In the genomic region with DNA sequence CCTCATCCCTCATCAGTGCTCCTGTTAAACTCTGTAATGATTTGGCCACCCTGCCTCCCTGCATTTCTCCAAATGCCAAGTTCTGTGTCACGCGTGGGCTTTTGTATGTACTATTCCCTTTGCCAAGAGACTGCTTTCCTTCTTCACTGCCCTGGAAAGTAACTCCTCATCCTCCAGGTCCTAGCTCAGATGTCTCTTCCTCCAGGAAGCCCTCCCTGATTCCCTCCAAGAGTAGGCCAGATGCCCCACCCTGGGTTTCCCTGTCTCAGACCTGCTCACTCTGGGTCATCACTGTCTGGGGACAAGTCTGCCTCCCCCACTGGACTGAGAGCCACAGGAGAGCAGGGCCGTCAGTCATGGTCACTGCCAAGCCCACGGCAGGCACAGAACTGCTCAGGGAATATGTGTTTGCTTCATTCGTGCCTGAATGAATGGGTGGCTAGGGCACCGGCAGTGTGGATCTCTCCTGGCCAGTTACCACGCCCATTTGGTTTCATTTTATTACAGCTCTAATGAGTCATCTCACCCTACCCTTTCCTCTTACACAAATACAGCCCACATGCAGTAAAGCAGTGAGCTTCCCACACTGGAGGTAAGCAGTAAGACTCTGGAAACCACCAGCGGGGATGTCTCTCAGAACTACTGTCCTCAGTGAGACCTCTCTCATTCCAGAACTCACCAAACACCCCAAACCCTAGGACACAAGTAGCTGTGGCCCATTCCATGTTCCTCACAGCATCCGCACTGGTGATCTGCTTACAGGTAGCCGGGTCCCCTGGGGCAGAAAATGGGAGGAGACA, we compare ENCODE assay signal across 9 cellular contexts. TPM values are rescaled to one million over a fixed set of nuclear protein-coding genes. Genes with fewer than 3 reads are reported as not detected.
DNase-seq lines count a peak whose midpoint lies in the region; ATAC-seq, FAIRE-seq and TF ChIP-seq lines count a peak whose summit lies in the region.
"Had no signal": no experiment of that assay in that cellular context is flagged by ENCODE, and none has a peak within 500 bp of the region (broad histone marks: within the 10 kb centered on the region; RNA-seq: fewer than 3 reads in every experiment).

No MANE protein-coding gene starts in this region.

- peak overlapping the region; percentile 80 for H3K4me2 ChIP-seq in astrocyte (ENCODE audit: low read length)

- H3K4me3 Mint-ChIP-seq in astrocyte (ENCODE audit: unreplicated experiment) = peak overlapping the region; percentile 35

- H3K27ac ChIP-seq in astrocyte (ENCODE audit: low read depth, low read length) = peak overlapping the region; percentile 84
- peak overlapping the region; percentile 59 for H3K27ac ChIP-seq in urinary bladder (ENCODE audit: low read depth)

- peaks cover 20% of the 10 kb centered on the region for H3K4me1 ChIP-seq in astrocyte (ENCODE audit: insufficient read depth, low read length)
- H3K4me1 ChIP-seq in urinary bladder (ENCODE audit: insufficient read depth) = no peaks in the 10 kb centered on the region

- H3K79me2 ChIP-seq in astrocyte (ENCODE audit: insufficient read depth, low read length) = no peaks in the 10 kb centered on the region

- no peaks in the 10 kb centered on the region for H3K27me3 ChIP-seq in astrocyte (ENCODE audit: insufficient read depth, low read length)
- H3K27me3 ChIP-seq: heart right ventricle had no signal

- H3K4me3 ChIP-seq in NB4 (ENCODE audit: low read depth, low read length) = no peak overlapping the region
- no peak overlapping the region for H3K4me3 ChIP-seq in astrocyte (ENCODE audit: insufficient read depth, low read depth, low read length)
- H3K4me3 ChIP-seq in urinary bladder (ENCODE audit: low read depth, low read length) = no peak overlapping the region
- H3K4me3 ChIP-seq: heart right ventricle had no signal

- TF ChIP-seq POLR2A in NB4 (IDR thresholded peaks at IDR 0.05; ENCODE audit: extremely low read depth, insufficient read length) = no peak

- peaks cover 9% of the 10 kb centered on the region for H3K36me3 ChIP-seq in astrocyte (ENCODE audit: insufficient read depth, low read length)
- peaks cover 3% of the 10 kb centered on the region for H3K36me3 ChIP-seq in urinary bladder (ENCODE audit: insufficient read depth)

- peaks cover 10% of the 10 kb centered on the region for H3K4me1 Mint-ChIP-seq in astrocyte (ENCODE audit: low read depth, unreplicated experiment)

- ATAC-seq in GM18520 (IDR thresholded peaks at IDR 0.05; ENCODE audit: unreplicated experiment) (peak; percentile 52), GM21390 (IDR thresholded peaks at IDR 0.05; ENCODE audit: unreplicated experiment) (no peak), HG03097 (IDR thresholded peaks at IDR 0.05; ENCODE audit: low FRiP score, unreplicated experiment) (no peak)

- 69% methylated on average over 10 of the region's 10 CpGs for WGBS in urinary bladder

- no peaks in the 10 kb centered on the region for H3K27me3 Mint-ChIP-seq in astrocyte (ENCODE audit: low read depth, unreplicated experiment)

- peak; percentile 93 for FAIRE-seq in astrocyte (lab: Jason Lieb, UNC)

- H3K9me3 ChIP-seq in astrocyte (ENCODE audit: insufficient read depth, low read depth, low read length) = peaks cover 3% of the 10 kb centered on the region
- H3K9me3 ChIP-seq: heart right ventricle had no signal

- DNase-seq in A172 (ENCODE audit: low spot score) = peak; percentile 92
- DNase-seq in NB4 (ENCODE audit: low read depth) = peak; percentile 88
- DNase-seq in astrocyte (ENCODE audit: low read depth) = peak; percentile 86
- DNase-seq in lung microvascular endothelial cell (ENCODE audit: low read depth in 2 of 2) = peak; percentile 86 to 89
- DNase-seq: heart right ventricle had no signal

- no peak for TF ChIP-seq CTCF in NB4 (IDR thresholded peaks at IDR 0.05; ENCODE audit: low read depth, low read length)
- TF ChIP-seq CTCF in astrocyte (IDR thresholded peaks at IDR 0.05; ENCODE audit: insufficient read depth, low read depth, low read length) = no peak

- H3K36me3 Mint-ChIP-seq in astrocyte (ENCODE audit: low read depth, unreplicated experiment) = peaks cover 31% of the 10 kb centered on the region

- peak overlapping the region; percentile 88 for H3K27ac Mint-ChIP-seq in astrocyte (ENCODE audit: unreplicated experiment)

- peaks cover 5% of the 10 kb centered on the region for H3K9me3 Mint-ChIP-seq in astrocyte (ENCODE audit: unreplicated experiment)

- peak overlapping the region; percentile 49 for H2AFZ ChIP-seq in astrocyte (ENCODE audit: low read depth, low read length)

- H4K20me1 ChIP-seq in astrocyte (ENCODE audit: insufficient read depth, low read length) = no peaks in the 10 kb centered on the region

- H3K9ac ChIP-seq in astrocyte (ENCODE audit: low read length) = peak overlapping the region; percentile 62

RNA-seq across cellular contexts. Expression of gene GPR4, which starts 12.1 kb away (rescaled TPM):
- total RNA-seq in A172 (2014; rRNA removed; shearing (Covaris generic)) = not detected in 2 replicates
- total RNA-seq in astrocyte = 0.14 and 0.30 TPM in 2 replicates
- 1.1 and 1.6 TPM in 2 replicates for total RNA-seq in lung microvascular endothelial cell
- total RNA-seq in urinary bladder = 0.32 TPM
- 3.7 TPM for polyA plus RNA-seq in urinary bladder

RNA-seq across cellular contexts. Expression of gene EML2, which starts 25.1 kb away (rescaled TPM):
- total RNA-seq in A172 (2014; rRNA removed; shearing (Covaris generic)) = 4.2 and 4.4 TPM in 2 replicates
- total RNA-seq in astrocyte (24.6 and 27.8 TPM in 2 replicates), lung microvascular endothelial cell (8.9 and 15.1 TPM in 2 replicates), urinary bladder (16.9 TPM)
- 41.2 TPM for polyA plus RNA-seq in urinary bladder

RNA-seq across cellular contexts. Expression of gene OPA3, which starts 29.5 kb away (rescaled TPM):
- total RNA-seq in A172 (2014; rRNA removed; shearing (Covaris generic)) = 4.0 and 8.6 TPM in 2 replicates
- total RNA-seq in astrocyte (12.4 and 12.8 TPM in 2 replicates), lung microvascular endothelial cell (3.1 and 5.4 TPM in 2 replicates), urinary bladder (3.4 TPM)
- polyA plus RNA-seq in urinary bladder = 10.2 TPM

RNA-seq across cellular contexts. Expression of gene GIPR, which starts 53.9 kb away (rescaled TPM):
- 0.10 and 0.72 TPM in 2 replicates for total RNA-seq in A172 (2014; rRNA removed; shearing (Covaris generic))
- total RNA-seq in astrocyte (4.4 and 4.6 TPM in 2 replicates), lung microvascular endothelial cell (under 0.01 TPM in 2 replicates), urinary bladder (0.26 TPM)
- 0.70 TPM for polyA plus RNA-seq in urinary bladder
